In genomic region chr17:3602499-3602898, GRCh38 we compare ENCODE assay signal across 8 cellular contexts. TPM values are rescaled to one million over a fixed set of nuclear protein-coding genes. Genes with fewer than 3 reads are reported as not detected.
A peak's percentile ranks its signal among the peaks of the same experiment; 100 is the strongest.
DNase-seq lines count a peak whose midpoint lies in the region; ATAC-seq and TF ChIP-seq lines count a peak whose summit lies in the region.

No MANE protein-coding gene starts in this region.

- intact Hi-C loops in activated CD4-positive, alpha-beta memory T cell treated with anti-CD3 and anti-CD28 coated beads for 36 hours (cut with micrococcal nuclease) = loop anchor here (1.0 kb wide), 1 partner anchor 46 kb away; no protein-coding TSS in a partner anchor

- POLR2A ChIA-PET in activated CD4-positive, alpha-beta memory T cell treated with anti-CD3 and anti-CD28 coated beads for 36 hours (lab: Charles Lee) = no interaction called here

- H3K27ac Mint-ChIP-seq in activated CD4-positive, alpha-beta memory T cell treated with anti-CD3 and anti-CD28 coated beads for 36 hours = no peak overlapping the region
- H3K27ac Mint-ChIP-seq in immature natural killer cell = no peak overlapping the region

- peak; percentile 2 for DNase-seq in COLO668 (lab: John Stamatoyannopoulos, UW; ENCODE audit: unreplicated experiment)
- DNase-seq in HFF-Myc (ENCODE audit: extremely low read depth, low read depth) = no peak
- DNase-seq in activated CD4-positive, alpha-beta memory T cell treated with anti-CD3 and anti-CD28 coated beads for 36 hours = peak; percentile 40
- peak in 2 of 3 donors; percentile 7 to 15 for DNase-seq in immature natural killer cell
- DNase-seq in anterior cingulate cortex (lab: John Stamatoyannopoulos, UW) = no peak
- no peak for DNase-seq in COR-L47 (lab: John Stamatoyannopoulos, UW)
- DNase-seq in NCI-H1105 treated with DMSO at 0.1 percent for 48 hours (lab: John Stamatoyannopoulos, UW) = no peak

- H3K36me3 Mint-ChIP-seq in activated CD4-positive, alpha-beta memory T cell treated with anti-CD3 and anti-CD28 coated beads for 36 hours = peaks cover 4% of the 10 kb centered on the region
- peaks cover 0 to 4% (median 0%) of the 10 kb centered on the region in 3 donors for H3K36me3 Mint-ChIP-seq in immature natural killer cell

- H3K27me3 Mint-ChIP-seq in activated CD4-positive, alpha-beta memory T cell treated with anti-CD3 and anti-CD28 coated beads for 36 hours = no peaks in the 10 kb centered on the region
- peaks cover 0 to 1% (median 0%) of the 10 kb centered on the region in 3 donors for H3K27me3 Mint-ChIP-seq in immature natural killer cell (ENCODE audit: low read depth in 3 of 3)

- no peak overlapping the region for H3K4me3 Mint-ChIP-seq in activated CD4-positive, alpha-beta memory T cell treated with anti-CD3 and anti-CD28 coated beads for 36 hours
- no peak overlapping the region for H3K4me3 Mint-ChIP-seq in immature natural killer cell

- ATAC-seq in GM21526 (IDR thresholded peaks at IDR 0.05; ENCODE audit: low FRiP score, unreplicated experiment) = no peak

- TF ChIP-seq CTCF in HFF-Myc (IDR thresholded peaks at IDR 0.05; ENCODE audit: low read depth, low read length, missing control alignments) = peak; percentile 36

- H3K4me3 ChIP-seq in HFF-Myc (replicated peaks; ENCODE audit: low read depth, low read length) = no peak overlapping the region

- H3K9me3 Mint-ChIP-seq in activated CD4-positive, alpha-beta memory T cell treated with anti-CD3 and anti-CD28 coated beads for 36 hours = no peaks in the 10 kb centered on the region
- H3K9me3 Mint-ChIP-seq in immature natural killer cell = no peaks in the 10 kb centered on the region

- H3K4me1 Mint-ChIP-seq in activated CD4-positive, alpha-beta memory T cell treated with anti-CD3 and anti-CD28 coated beads for 36 hours (ENCODE audit: low read depth) = no peaks in the 10 kb centered on the region
- no peaks in the 10 kb centered on the region for H3K4me1 Mint-ChIP-seq in immature natural killer cell

- CTCF ChIA-PET in activated CD4-positive, alpha-beta memory T cell treated with anti-CD3 and anti-CD28 coated beads for 36 hours (lab: Charles Lee) = interaction anchor here (0.7 to 3.8 kb wide), 15 partner anchors 9 to 753 kb away, joined by 3 to 21 read pairs (median 3); partner anchors contain the start of genes CTNS, SHPK and TRPV3

RNA-seq across cellular contexts. Expression of gene TRPV1, which starts 6.7 kb away (rescaled TPM):
- 1 to 10 TPM; 2.9 to 3.0 TPM for total RNA-seq in activated CD4-positive, alpha-beta memory T cell treated with anti-CD3 and anti-CD28 coated beads for 36 hours
- polyA plus RNA-seq in immature natural killer cell = 1 to 10 TPM in 1 of 3 donors, under 1 TPM in 1, not detected in 1; 0.08 to 1.1 TPM

RNA-seq across cellular contexts. Expression of gene SHPK, which starts 33.6 kb away (rescaled TPM):
- total RNA-seq in activated CD4-positive, alpha-beta memory T cell treated with anti-CD3 and anti-CD28 coated beads for 36 hours = 10 to 100 TPM; 12.3 to 12.4 TPM
- polyA plus RNA-seq in immature natural killer cell = 1 to 10 TPM; 2.6 to 8.1 (median 6.4) TPM

RNA-seq across cellular contexts. Expression of gene CTNS, which starts 34.1 kb away (rescaled TPM):
- total RNA-seq in activated CD4-positive, alpha-beta memory T cell treated with anti-CD3 and anti-CD28 coated beads for 36 hours = 10 to 100 TPM; 17.7 to 19.8 TPM
- 10 to 100 TPM in 1 of 3 donors, 1 to 10 TPM in 2; 6.0 to 12.7 (median 7.2) TPM for polyA plus RNA-seq in immature natural killer cell

RNA-seq across cellular contexts. Expression of gene TRPV3, which starts 44.9 kb away (rescaled TPM):
- total RNA-seq in activated CD4-positive, alpha-beta memory T cell treated with anti-CD3 and anti-CD28 coated beads for 36 hours = under 1 TPM; 0.77 to 0.97 TPM
- 1 to 10 TPM in 1 of 3 donors, under 1 TPM in 2; 0.05 to 1.3 (median 0.39) TPM for polyA plus RNA-seq in immature natural killer cell

Comparison
In these comparisons a context has a peak if more than half of its experiments do, and no peak if none do; other contexts are left out.
1. DNase-seq: peak in COLO668 (single experiment), activated CD4-positive, alpha-beta memory T cell treated with anti-CD3 and anti-CD28 coated beads for 36 hours (single experiment) and immature natural killer cell (2 of 3); none in HFF-Myc (single experiment), anterior cingulate cortex (0 of 58), COR-L47 (single experiment) and NCI-H1105 treated with DMSO at 0.1 percent for 48 hours (single experiment).